ENCODE assay signal across 8 cellular contexts in the genomic region with DNA sequence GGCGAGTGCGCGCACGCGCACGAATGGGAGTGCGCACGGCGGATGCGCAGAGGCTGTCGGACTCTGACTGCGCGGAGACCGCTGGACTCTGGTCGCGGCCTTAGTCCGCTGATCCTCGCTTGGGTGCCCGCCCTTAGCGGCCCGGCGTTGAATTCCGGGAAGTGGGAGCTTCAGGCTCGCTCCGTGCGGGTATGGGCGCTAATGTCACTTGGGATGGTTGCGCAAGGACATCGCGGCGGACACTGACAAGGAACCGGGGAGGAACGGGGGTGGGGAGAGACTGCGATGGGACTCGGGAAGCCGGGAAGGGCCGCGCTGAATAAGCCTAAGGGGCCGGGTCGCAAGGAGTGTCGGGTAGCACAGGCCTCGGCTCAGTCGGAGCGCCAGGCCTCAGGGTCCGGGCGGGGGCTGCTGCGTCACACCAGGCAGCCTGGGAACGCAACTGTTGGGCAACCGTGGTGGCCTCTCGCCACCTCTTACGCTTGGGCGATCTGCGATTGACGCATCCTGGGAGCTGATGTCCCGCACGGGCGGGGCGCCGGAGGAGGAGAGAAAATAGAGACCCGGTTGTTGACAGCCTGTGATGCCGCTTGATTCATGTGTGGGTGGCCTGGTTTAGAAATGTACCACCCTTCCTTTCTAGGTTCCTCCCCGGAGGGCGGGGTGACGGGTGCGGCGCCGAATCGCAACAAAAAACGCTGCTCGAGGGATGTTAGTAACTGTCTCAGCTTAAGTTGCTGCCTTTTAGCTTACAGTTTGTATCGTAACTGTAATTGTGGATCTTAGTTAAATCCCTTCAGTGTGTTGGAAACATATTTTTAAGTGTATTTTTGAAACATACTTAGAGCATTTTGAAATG. TPM values are rescaled to one million over a fixed set of nuclear protein-coding genes. Genes with fewer than 3 reads are reported as not detected.
DNase-seq lines count a peak whose midpoint lies in the region; ATAC-seq and TF ChIP-seq lines count a peak whose summit lies in the region.

No MANE protein-coding gene starts in this region.

- H3K36me3 Mint-ChIP-seq in T-cell, result peaks cover 10% of the 10 kb centered on the region

- H3K4me3 ChIP-seq in GM12875 (ENCODE audit: low read depth, low read length) (peak overlapping the region; percentile 98), upper lobe of left lung (peak overlapping the region; percentile 61 to 87 (median 80))

- no peaks in the 10 kb centered on the region for H3K9me3 ChIP-seq in upper lobe of left lung

- WGBS in upper lobe of left lung, 2 donors, result 0 to 1% methylated on average over 29 to 33 of the region's 71 CpGs

- intact Hi-C loops in left cardiac atrium (cut with DNase I), result no loop called here
- intact Hi-C loops in posterior cingulate gyrus (cut with DNase I), result loop anchor here (5.0 to 10.0 kb wide), 2 partner anchors 103 to 155 kb away; a partner anchor contains a TSS

- peaks cover 0 to 14% (median 4%) of the 10 kb centered on the region in 4 donors for H3K36me3 ChIP-seq in upper lobe of left lung

- H3K4me1 Mint-ChIP-seq in T-cell, result peaks cover 68 to 74% (median 69%) of the 10 kb centered on the region in 3 donors

- ATAC-seq in HG02678 (IDR thresholded peaks at IDR 0.05; ENCODE audit: unreplicated experiment) (peak; percentile 63), T-cell (replicated peaks in 1 of 4) (peak; percentile 72 to 76 (median 75)), left cardiac atrium (peak; percentile 77 to 85), upper lobe of left lung (ENCODE audit: low FRiP score in 2 of 2) (peak; percentile 89 to 94)

- POLR2A ChIA-PET in T-cell (lab: Charles Lee), result interaction anchor here (0.5 to 4.1 kb wide), 12 partner anchors 10 to 1974 kb away, joined by 3 to 27 read pairs (median 4); a partner anchor contains a TSS

- no peak for TF ChIP-seq CTCF in GM12875 (IDR thresholded peaks at IDR 0.05; ENCODE audit: borderline replicate concordance, insufficient read depth, low read depth, low read length)
- peak in 1 of 6 experiments; percentile 15 for TF ChIP-seq CTCF in upper lobe of left lung (IDR thresholded peaks at IDR 0.05)

- H3K9me3 Mint-ChIP-seq in T-cell, result peaks cover 0 to 4% (median 0%) of the 10 kb centered on the region in 3 donors

- peak overlapping the region; percentile 98 to 100 (median 100) for H3K27ac ChIP-seq in upper lobe of left lung

- H3K4me3 Mint-ChIP-seq in T-cell, result peak overlapping the region; percentile 92 to 99 (median 97)

- no peaks in the 10 kb centered on the region for H3K27me3 Mint-ChIP-seq in T-cell

- TF ChIP-seq EP300 in upper lobe of left lung (IDR thresholded peaks at IDR 0.05), result peak in 2 of 4 donors; percentile 61 to 93

- H3K4me1 ChIP-seq in upper lobe of left lung, result peaks cover 24 to 42% (median 28%) of the 10 kb centered on the region in 4 donors

- CTCF ChIA-PET in T-cell (lab: Charles Lee), result interaction anchor here (0.8 to 2.1 kb wide), 4 partner anchors 16 to 129 kb away, joined by 3 to 7 read pairs (median 4); no protein-coding TSS in a partner anchor

- TF ChIP-seq POLR2A in upper lobe of left lung (IDR thresholded peaks at IDR 0.05), result peak; percentile 79 to 99 (median 98)

- DNase-seq in NCI-H128 (lab: John Stamatoyannopoulos, UW; ENCODE audit: unreplicated experiment) (peak; percentile 30), T-cell (peak; percentile 87 to 99 (median 97)), amniotic epithelial cell (ENCODE audit: low read depth) (peak; percentile 96), left cardiac atrium (peak; percentile 98), posterior cingulate gyrus (peak; percentile 69 to 97 (median 80)), upper lobe of left lung (peak; percentile 96)

- H3K27me3 ChIP-seq in upper lobe of left lung, result no peaks in the 10 kb centered on the region

- H3K27ac Mint-ChIP-seq in T-cell, result peak overlapping the region; percentile 99 to 100

RNA-seq across cellular contexts. Expression of a gene that starts 0.5 kb away (rescaled TPM):
- 100 to 1,000 TPM in 2 of 5 donors, 10 to 100 TPM in 3; 61.5 to 150 (median 64.9) TPM for total RNA-seq in T-cell
- total RNA-seq in left cardiac atrium, result 10 to 100 TPM; 15.0 to 24.8 TPM
- 10 to 100 TPM; 23.0 to 95.5 (median 42.0) TPM for total RNA-seq in upper lobe of left lung

Comparison
In these comparisons a context has a peak if more than half of its experiments do, and no peak if none do; other contexts are left out.
1. Peak in every context shown above with its lines: DNase-seq, ATAC-seq, H3K4me3 ChIP-seq and H3K27ac ChIP-seq.
2. DNase-seq: peak in every context shown above with its lines; median percentile 98 in left cardiac atrium; 97 in T-cell; 96 in amniotic epithelial cell; 96 in upper lobe of left lung; 80 in posterior cingulate gyrus; 30 in NCI-H128.